Comparison of ENCODE assay signal across 1 cellular context in genomic region chr19:36267061-36267845, GRCh38.
TF ChIP-seq lines count a peak whose summit lies in the region.

No MANE protein-coding gene starts in this region.

TF ChIP-seq in K562, 482 proteins besides CTCF, POLR2A, EP300 and RAD21 (continued from another document):
- no peak for TF ChIP-seq ARID3A (IDR thresholded peaks at IDR 0.05; ENCODE audit: borderline replicate concordance, low read depth, low read length)
- no peak for TF ChIP-seq ETV1 (tag; conservative IDR thresholded peaks at IDR 0.05; ENCODE audit: low read depth)
- no peak for TF ChIP-seq ZNF57 (CRISPR knock-in tag; IDR thresholded peaks at IDR 0.05)
- TF ChIP-seq PURB (CRISPR knock-in tag; IDR thresholded peaks at IDR 0.05; ENCODE audit: low read depth), result no peak
